28 cellular contexts compared by ENCODE assay signal in the genomic region with DNA sequence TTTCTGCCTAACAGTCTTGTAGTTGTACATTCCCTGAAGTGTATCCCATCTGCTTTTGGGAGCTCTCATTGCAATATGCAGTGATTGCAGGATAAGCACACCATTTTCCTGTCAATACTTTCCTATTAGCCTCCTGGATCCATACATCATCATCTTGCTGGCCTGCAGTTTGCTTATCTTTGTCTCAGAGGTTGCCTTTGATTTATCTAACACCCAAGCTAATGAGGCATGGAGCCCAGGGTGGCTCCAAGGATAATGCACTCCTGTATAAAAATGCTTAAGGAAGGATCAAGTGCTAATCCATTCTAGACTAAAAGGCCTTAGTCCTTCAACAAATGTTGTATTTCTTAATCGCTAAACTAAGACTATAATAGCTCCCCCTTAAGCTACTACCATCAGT.
"Had no signal": no experiment of that assay in that cellular context is flagged by ENCODE, and none has a peak within 500 bp of the region (broad histone marks: within the 10 kb centered on the region; RNA-seq: fewer than 3 reads in every experiment).

No MANE protein-coding gene starts in this region.

- ATAC-seq: activated CD8-positive, alpha-beta T cell treated with anti-CD3 and anti-CD28 coated beads for 36 hours; activated T-cell treated with anti-CD3 and anti-CD28 coated beads, Interleukin-2, amount 50 U/mL, for 72 hours; activated T-helper 17 cell treated with anti-CD3 and anti-CD28 coated beads, Interleukin-2, amount 50 U/mL, for 72 hours; PC-3 had no signal

- H3K27ac ChIP-seq: ascending aorta, cardiac muscle cell, Peyer's patch, SK-N-MC had no signal

- H3K4me1 ChIP-seq: ascending aorta, Peyer's patch had no signal

- DNase-seq: activated CD4-positive, alpha-beta T cell treated with anti-CD3 and anti-CD28 coated beads, Interleukin-2, amount 10 ng/mL, durations not matched to agents 24 days and 14 days; activated CD4-positive, alpha-beta T cell treated with anti-CD3 and anti-CD28 coated beads, Interleukin-2, amount 50 U/mL, for 4 hours; activated CD8-positive, alpha-beta T cell treated with anti-CD3 and anti-CD28 coated beads for 36 hours; activated effector memory CD4-positive, alpha-beta T cell treated with anti-CD3 and anti-CD28 coated beads, Interleukin-2, amount 50 U/mL, for 16 hours; activated naive CD4-positive, alpha-beta T cell; activated naive CD4-positive, alpha-beta T cell treated with anti-CD3 and anti-CD28 coated beads, Interleukin-2, amount 50 U/mL, for 16 hours; activated naive CD8-positive, alpha-beta T cell treated with anti-CD3 and anti-CD28 coated beads, Interleukin-2, amount 10 ng/mL, durations not matched to agents 7 days and 5 days; activated T-cell treated with anti-CD3 and anti-CD28 coated beads, Interleukin-2, amount 50 U/mL, for 1 hour; activated T-cell treated with anti-CD3 and anti-CD28 coated beads, Interleukin-2, amount 50 U/mL, for 72 hours; amygdala; Karpas-422; KBM-7; NCI-H1105; NCI-H1417 treated with DMSO at 0.1 percent for 48 hours; NCI-H187 treated with DMSO at 0.1 percent for 48 hours; NCI-H2081; NCI-H510A; NCI-H69; NK-92 treated with Interleukin-12 subunit alpha and Interleukin-12 subunit beta, amount 100 ng/mL, for 24 hours; PC-3; Peyer's patch; RPMI8226; SIG-M5; T1000 had no signal

- H3K4me3 ChIP-seq: ascending aorta, cardiac muscle cell, Peyer's patch, SK-N-MC had no signal

- H3K27me3 ChIP-seq: ascending aorta, cardiac muscle cell, Peyer's patch had no signal

- H3K36me3 ChIP-seq: ascending aorta, cardiac muscle cell, Peyer's patch had no signal

- H3K9me3 ChIP-seq: ascending aorta, Peyer's patch had no signal
